Comparison of ENCODE assay signal across 25 cellular contexts in genomic region chr2:987789-988188, GRCh38. TPM values are rescaled to one million over a fixed set of nuclear protein-coding genes. Genes with fewer than 3 reads are reported as not detected.
DNase-seq lines count a peak whose midpoint lies in the region; ATAC-seq and TF ChIP-seq lines count a peak whose summit lies in the region.
"Had no signal": no experiment of that assay in that cellular context is flagged by ENCODE, and none has a peak within 500 bp of the region (broad histone marks: within the 10 kb centered on the region; RNA-seq: fewer than 3 reads in every experiment).

No MANE protein-coding gene starts in this region.

- H2BK12ac ChIP-seq in neuronal stem cell (ENCODE audit: low read length), result no peak overlapping the region

- H4K91ac ChIP-seq in neuronal stem cell (ENCODE audit: low read depth, low read length, poor library complexity), result no peak overlapping the region

- H3K4me1 ChIP-seq in neuronal stem cell (ENCODE audit: control insufficient read depth in 2 of 2, insufficient read depth in 1 of 2, low read depth in 1 of 2, low read length in 2 of 2), result peaks cover 9% of the 10 kb centered on the region in 2 donors
- H3K4me1 ChIP-seq: BE2C had no signal

- no peaks in the 10 kb centered on the region for H3K36me3 Mint-ChIP-seq in stimulated activated memory B cell treated with anti-CD40 and anti-IgM and Interleukin-4, amounts not matched to agents 10 μg/mL and 1 μg/mL and 100 μg/mL, for 72 hours
- H3K36me3 Mint-ChIP-seq in chondrocyte (ENCODE audit: low read depth), result no peaks in the 10 kb centered on the region
- H3K36me3 Mint-ChIP-seq: CD14-positive monocyte; CD4-positive, CD25-positive, alpha-beta regulatory T cell; CD8-positive, alpha-beta memory T cell had no signal

- H4K8ac ChIP-seq in neuronal stem cell (ENCODE audit: low read depth, low read length), result no peak overlapping the region

- H3K18ac ChIP-seq in neuronal stem cell (ENCODE audit: low read length), result peak overlapping the region; percentile 16

- H3K4me3 Mint-ChIP-seq in stimulated activated memory B cell treated with anti-CD40 and anti-IgM and Interleukin-4, amounts not matched to agents 10 μg/mL and 1 μg/mL and 100 μg/mL, for 72 hours, result no peak overlapping the region
- no peak overlapping the region for H3K4me3 Mint-ChIP-seq in chondrocyte (ENCODE audit: unreplicated experiment)
- H3K4me3 Mint-ChIP-seq: CD14-positive monocyte; CD4-positive, alpha-beta memory T cell; CD4-positive, CD25-positive, alpha-beta regulatory T cell; CD8-positive, alpha-beta memory T cell had no signal

- H3K27ac ChIP-seq in neuronal stem cell (replicated peaks; ENCODE audit: low read length), result no peak overlapping the region
- H3K27ac ChIP-seq: BLaER1 had no signal

- H3K27ac Mint-ChIP-seq in stimulated activated memory B cell treated with anti-CD40 and anti-IgM and Interleukin-4, amounts not matched to agents 10 μg/mL and 1 μg/mL and 100 μg/mL, for 72 hours, result no peak overlapping the region
- no peak overlapping the region for H3K27ac Mint-ChIP-seq in chondrocyte (ENCODE audit: unreplicated experiment)
- H3K27ac Mint-ChIP-seq: CD4-positive, CD25-positive, alpha-beta regulatory T cell had no signal

- H2BK15ac ChIP-seq in neuronal stem cell (ENCODE audit: low read length), result peak overlapping the region; percentile 2

- WGBS in neuronal stem cell (ENCODE audit: extremely low coverage in 2 of 2, insufficient read length in 2 of 2, insufficient replicate concordance in 1 of 2), 2 donors, result no CpG with 5 or more reads among the region's 16 CpGs

- no peak overlapping the region for H3K23ac ChIP-seq in neuronal stem cell (ENCODE audit: low read depth, low read length, poor library complexity)

- TF ChIP-seq CTCF in GM20000 (IDR thresholded peaks at IDR 0.05; ENCODE audit: extremely low read depth, missing control alignments), result no peak
- TF ChIP-seq CTCF in chondrocyte (IDR thresholded peaks at IDR 0.05), result no peak

- no peak overlapping the region for H2AK5ac ChIP-seq in neuronal stem cell (ENCODE audit: low read depth, low read length)

- H2BK120ac ChIP-seq in neuronal stem cell (ENCODE audit: low read depth, low read length), result no peak overlapping the region

- no peak for DNase-seq in neuronal stem cell (ENCODE audit: low spot score)
- no peak for DNase-seq in GM20000 (ENCODE audit: low spot score)
- no peak for DNase-seq in NCI-H2227 treated with DMSO at 0.1 percent for 48 hours (lab: John Stamatoyannopoulos, UW)
- no peak for DNase-seq in chondrocyte (ENCODE audit: low spot score)
- DNase-seq: 8988T; ACHN; BE2C; C1 segment of cervical spinal cord; CD4-positive, alpha-beta memory T cell; CD4-positive, CD25-positive, alpha-beta regulatory T cell; CD8-positive, alpha-beta memory T cell; COR-L47; DMS 273 treated with DMSO at 0.1 percent for 48 hours; DMS153; DMS53; DMS79; DND-41; EL; GDM1 had no signal

- H2BK5ac ChIP-seq in neuronal stem cell (ENCODE audit: low read length), result no peak overlapping the region

- peaks cover 25% of the 10 kb centered on the region for H3K27me3 Mint-ChIP-seq in stimulated activated memory B cell treated with anti-CD40 and anti-IgM and Interleukin-4, amounts not matched to agents 10 μg/mL and 1 μg/mL and 100 μg/mL, for 72 hours
- H3K27me3 Mint-ChIP-seq in chondrocyte (ENCODE audit: low read depth), result peaks cover 18% of the 10 kb centered on the region
- H3K27me3 Mint-ChIP-seq: CD4-positive, CD25-positive, alpha-beta regulatory T cell had no signal

- H2AFZ ChIP-seq in neuronal stem cell (ENCODE audit: low read length), result no peak overlapping the region

- no peak overlapping the region for H3K4me3 ChIP-seq in neuronal stem cell (ENCODE audit: low read length in 2 of 2)
- H3K4me3 ChIP-seq: BLaER1, GM12878 had no signal

- H3K14ac ChIP-seq in neuronal stem cell (ENCODE audit: low read length), result no peak overlapping the region

- H3K4me2 ChIP-seq in neuronal stem cell (ENCODE audit: insufficient read depth, low read length, poor library complexity, severe bottlenecking), result no peak overlapping the region
- H3K4me2 ChIP-seq: BLaER1 had no signal

- no peak overlapping the region for H3K4ac ChIP-seq in neuronal stem cell (ENCODE audit: low read length)

- H3K9me3 ChIP-seq in neuronal stem cell (replicated peaks in 1 of 2; ENCODE audit: control insufficient read depth in 2 of 2, insufficient read depth in 1 of 2, low read depth in 1 of 2, low read length in 2 of 2), result no peaks in the 10 kb centered on the region
- H3K9me3 ChIP-seq: BE2C, BLaER1 had no signal

- H3K27me3 ChIP-seq in neuronal stem cell (ENCODE audit: control insufficient read depth in 3 of 3, insufficient read depth in 3 of 3, low read depth in 1 of 3, low read length in 3 of 3), result no peaks in the 10 kb centered on the region
- H3K27me3 ChIP-seq: BE2C, BLaER1 had no signal

- H3K79me1 ChIP-seq in neuronal stem cell (ENCODE audit: low read depth, low read length), result no peaks in the 10 kb centered on the region

- no peaks in the 10 kb centered on the region for H3K9me3 Mint-ChIP-seq in stimulated activated memory B cell treated with anti-CD40 and anti-IgM and Interleukin-4, amounts not matched to agents 10 μg/mL and 1 μg/mL and 100 μg/mL, for 72 hours
- no peaks in the 10 kb centered on the region for H3K9me3 Mint-ChIP-seq in chondrocyte (ENCODE audit: low read depth)
- H3K9me3 Mint-ChIP-seq: CD4-positive, CD25-positive, alpha-beta regulatory T cell; CD8-positive, alpha-beta memory T cell had no signal

- no peaks in the 10 kb centered on the region for H3K4me1 Mint-ChIP-seq in stimulated activated memory B cell treated with anti-CD40 and anti-IgM and Interleukin-4, amounts not matched to agents 10 μg/mL and 1 μg/mL and 100 μg/mL, for 72 hours
- H3K4me1 Mint-ChIP-seq in chondrocyte (ENCODE audit: low read depth), result no peaks in the 10 kb centered on the region
- H3K4me1 Mint-ChIP-seq: CD14-positive monocyte; CD4-positive, CD25-positive, alpha-beta regulatory T cell had no signal

- ATAC-seq in stimulated activated memory B cell treated with anti-CD40 and anti-IgM and Interleukin-4, amounts not matched to agents 10 μg/mL and 1 μg/mL and 100 μg/mL, for 72 hours, result peak; percentile 25
- ATAC-seq: GM12878 had no signal

- H3K9ac ChIP-seq in neuronal stem cell (ENCODE audit: low read depth, low read length, poor library complexity), result no peak overlapping the region
- H3K9ac ChIP-seq: BLaER1 had no signal

- H3K36me3 ChIP-seq in neuronal stem cell (replicated peaks in 1 of 2; ENCODE audit: control insufficient read depth in 2 of 2, insufficient read depth in 2 of 2, low read length in 2 of 2), result no peaks in the 10 kb centered on the region
- H3K36me3 ChIP-seq: BE2C, BLaER1 had no signal

RNA-seq across cellular contexts. Expression of gene SNTG2, which starts 37.1 kb away (rescaled TPM):
- 2.0 TPM for polyA plus RNA-seq in neuronal stem cell (2013, experiment 1 of 2)
- polyA plus RNA-seq in neuronal stem cell (2013, experiment 2 of 2), result 1.6 TPM
- not detected in 3 replicates for total RNA-seq in chondrocyte
- total RNA-seq: Daoy, G401, GM12878 had no signal
- polyA plus RNA-seq: CD14-positive monocyte; CD4-positive, CD25-positive, alpha-beta regulatory T cell; GM12878 had no signal
